1 cellular context compared by ENCODE assay signal in genomic region chr4:186724861-186725419, GRCh38.
TF ChIP-seq lines count a peak whose summit lies in the region.

No MANE protein-coding gene starts in this region.

TF ChIP-seq in WTC11, 78 proteins besides CTCF, POLR2A, EP300 and RAD21 (continued from another document):
- TF ChIP-seq, protein P1, sequence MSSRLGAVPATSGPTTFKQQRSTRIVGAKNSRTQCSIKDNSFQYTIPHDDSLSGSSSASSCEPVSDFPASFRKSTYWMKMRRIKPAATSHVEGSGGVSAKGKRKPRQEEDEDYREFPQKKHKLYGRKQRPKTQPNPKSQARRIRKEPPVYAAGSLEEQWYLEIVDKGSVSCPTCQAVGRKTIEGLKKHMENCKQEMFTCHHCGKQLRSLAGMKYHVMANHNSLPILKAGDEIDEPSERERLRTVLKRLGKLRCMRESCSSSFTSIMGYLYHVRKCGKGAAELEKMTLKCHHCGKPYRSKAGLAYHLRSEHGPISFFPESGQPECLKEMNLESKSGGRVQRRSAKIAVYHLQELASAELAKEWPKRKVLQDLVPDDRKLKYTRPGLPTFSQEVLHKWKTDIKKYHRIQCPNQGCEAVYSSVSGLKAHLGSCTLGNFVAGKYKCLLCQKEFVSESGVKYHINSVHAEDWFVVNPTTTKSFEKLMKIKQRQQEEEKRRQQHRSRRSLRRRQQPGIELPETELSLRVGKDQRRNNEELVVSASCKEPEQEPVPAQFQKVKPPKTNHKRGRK (CRISPR knock-in tag; IDR thresholded peaks at IDR 0.05; ENCODE audit: borderline replicate concordance): no peak
- TF ChIP-seq SMAD3 (CRISPR knock-in tag; IDR thresholded peaks at IDR 0.05; ENCODE audit: borderline replicate concordance): no peak
- no peak for TF ChIP-seq ERG (CRISPR knock-in tag; IDR thresholded peaks at IDR 0.05)
- TF ChIP-seq ETV6 (CRISPR knock-in tag; IDR thresholded peaks at IDR 0.05): no peak
- TF ChIP-seq E2F5 (CRISPR knock-in tag; IDR thresholded peaks at IDR 0.05): no peak
- no peak for TF ChIP-seq PRDM15 (CRISPR knock-in tag; IDR thresholded peaks at IDR 0.05)
- TF ChIP-seq ZNF317 (CRISPR knock-in tag; IDR thresholded peaks at IDR 0.05; ENCODE audit: borderline replicate concordance, low read depth): no peak
- no peak for TF ChIP-seq ELF4 (CRISPR knock-in tag; IDR thresholded peaks at IDR 0.05; ENCODE audit: low read depth)
- TF ChIP-seq RELA (CRISPR knock-in tag; IDR thresholded peaks at IDR 0.05; ENCODE audit: borderline replicate concordance): no peak
- no peak for TF ChIP-seq NR2C2 (CRISPR knock-in tag; IDR thresholded peaks at IDR 0.05)
- TF ChIP-seq, protein P2, sequence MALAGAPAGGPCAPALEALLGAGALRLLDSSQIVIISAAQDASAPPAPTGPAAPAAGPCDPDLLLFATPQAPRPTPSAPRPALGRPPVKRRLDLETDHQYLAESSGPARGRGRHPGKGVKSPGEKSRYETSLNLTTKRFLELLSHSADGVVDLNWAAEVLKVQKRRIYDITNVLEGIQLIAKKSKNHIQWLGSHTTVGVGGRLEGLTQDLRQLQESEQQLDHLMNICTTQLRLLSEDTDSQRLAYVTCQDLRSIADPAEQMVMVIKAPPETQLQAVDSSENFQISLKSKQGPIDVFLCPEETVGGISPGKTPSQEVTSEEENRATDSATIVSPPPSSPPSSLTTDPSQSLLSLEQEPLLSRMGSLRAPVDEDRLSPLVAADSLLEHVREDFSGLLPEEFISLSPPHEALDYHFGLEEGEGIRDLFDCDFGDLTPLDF (CRISPR knock-in tag; IDR thresholded peaks at IDR 0.05): no peak
- no peak for TF ChIP-seq IRF1 (CRISPR knock-in tag; IDR thresholded peaks at IDR 0.05)
